In genomic region chr10:26890956-26891355, GRCh38 we compare ENCODE assay signal across 8 cellular contexts. TPM values are rescaled to one million over a fixed set of nuclear protein-coding genes. Genes with fewer than 3 reads are reported as not detected.
DNase-seq lines count a peak whose midpoint lies in the region; ATAC-seq, FAIRE-seq and TF ChIP-seq lines count a peak whose summit lies in the region.

No MANE protein-coding gene starts in this region.

- no peaks in the 10 kb centered on the region for H3K27me3 Mint-ChIP-seq in activated naive CD8-positive, alpha-beta T cell treated with anti-CD3 and anti-CD28 coated beads, Interleukin-2, amount 50 U/mL, for 24 hours

- no peak overlapping the region for H3K27ac ChIP-seq in OCI-LY7 (ENCODE audit: low read depth, low read length, poor library complexity, severe bottlenecking)

- no peak overlapping the region for H2AFZ ChIP-seq in OCI-LY7 (ENCODE audit: low read length)

- no peaks in the 10 kb centered on the region for H3K9me3 ChIP-seq in OCI-LY7 (ENCODE audit: low read length)

- no peaks in the 10 kb centered on the region for H3K4me1 ChIP-seq in OCI-LY7 (ENCODE audit: insufficient read depth, low read length, poor library complexity, severe bottlenecking)

- DNase-seq in COLO829 (ENCODE audit: low spot score) (peak; percentile 14), HEK293T (ENCODE audit: extremely low spot score) (peak; percentile 21), OCI-LY7 (ENCODE audit: low spot score) (peak; percentile 59), inferior parietal cortex (ENCODE audit: extremely low spot score) (peak; percentile 58), urothelium cell line (ENCODE audit: low spot score) (no peak)
- DNase-seq in activated naive CD8-positive, alpha-beta T cell treated with anti-CD3 and anti-CD28 coated beads, Interleukin-2, amount 50 U/mL, for 24 hours: peak; percentile 36
- DNase-seq in stimulated activated CD4-positive, alpha-beta T cell treated with anti-CD3 and anti-CD28 coated beads, Interleukin-4, amount 100 ng/mL, for 24 hours: peak; percentile 36

- H3K36me3 ChIP-seq in OCI-LY7 (ENCODE audit: insufficient read depth, low read length): no peaks in the 10 kb centered on the region

- BruUV-seq in OCI-LY7 (replicated peaks; lab: Mats Ljungman, UMichigan): no TSS peak

- no peak overlapping the region for H3K4me3 ChIP-seq in OCI-LY7 (ENCODE audit: low read depth, low read length, poor library complexity, severe bottlenecking)

- POLR2A ChIA-PET in HEK293T (lab: Yijun Ruan, JAX) (no interaction called here), OCI-LY7 (lab: Charles Lee) (no interaction called here)

- no peak for FAIRE-seq in urothelium cell line (lab: Jason Lieb, UNC)

- intact Hi-C loops in OCI-LY7 (cut with micrococcal nuclease; ENCODE audit: unreplicated experiment): no loop called here

- H4K20me1 ChIP-seq in OCI-LY7 (ENCODE audit: insufficient read depth, low read length): no peaks in the 10 kb centered on the region

- ATAC-seq in activated naive CD8-positive, alpha-beta T cell treated with anti-CD3 and anti-CD28 coated beads, Interleukin-2, amount 50 U/mL, for 24 hours: peak; percentile 68
- no peak for ATAC-seq in HG03095 (IDR thresholded peaks at IDR 0.05; ENCODE audit: unreplicated experiment)

- no peaks in the 10 kb centered on the region for H3K9me3 Mint-ChIP-seq in activated naive CD8-positive, alpha-beta T cell treated with anti-CD3 and anti-CD28 coated beads, Interleukin-2, amount 50 U/mL, for 24 hours

- CTCF ChIA-PET in HEK293T (lab: Yijun Ruan, JAX): interaction anchor here (0.8 to 1.1 kb wide), 2 partner anchors 10 to 165 kb away, joined by 4 read pairs; no protein-coding TSS in a partner anchor
- CTCF ChIA-PET in OCI-LY7 (lab: Charles Lee; ENCODE audit: unreplicated experiment): no interaction called here

- H3K4me2 ChIP-seq in OCI-LY7 (ENCODE audit: low read length): no peak overlapping the region

- H3K4me3 Mint-ChIP-seq in activated naive CD8-positive, alpha-beta T cell treated with anti-CD3 and anti-CD28 coated beads, Interleukin-2, amount 50 U/mL, for 24 hours: no peak overlapping the region

- peak; percentile 82 for TF ChIP-seq CTCF in OCI-LY7 (conservative IDR thresholded peaks at IDR 0.05; ENCODE audit: low read length)

- H3K27ac Mint-ChIP-seq in activated naive CD8-positive, alpha-beta T cell treated with anti-CD3 and anti-CD28 coated beads, Interleukin-2, amount 50 U/mL, for 24 hours: no peak overlapping the region

- H3K79me2 ChIP-seq in OCI-LY7 (ENCODE audit: insufficient read depth, low read depth, low read length): no peaks in the 10 kb centered on the region

- no peaks in the 10 kb centered on the region for H3K9me2 ChIP-seq in OCI-LY7 (ENCODE audit: insufficient read depth, low read length)

- no peaks in the 10 kb centered on the region for H3K36me3 Mint-ChIP-seq in activated naive CD8-positive, alpha-beta T cell treated with anti-CD3 and anti-CD28 coated beads, Interleukin-2, amount 50 U/mL, for 24 hours (ENCODE audit: low read depth)

- H3K4me1 Mint-ChIP-seq in activated naive CD8-positive, alpha-beta T cell treated with anti-CD3 and anti-CD28 coated beads, Interleukin-2, amount 50 U/mL, for 24 hours: no peaks in the 10 kb centered on the region

TF ChIP-seq in HEK293T, 16 proteins besides CTCF, POLR2A, EP300 and RAD21:
- TF ChIP-seq SUZ12 (IDR thresholded peaks at IDR 0.05) (no peak), L3MBTL2 (conservative IDR thresholded peaks at IDR 0.05) (no peak), TARDBP (IDR thresholded peaks at IDR 0.05) (no peak), FOXK2 (IDR thresholded peaks at IDR 0.05) (no peak), ZNF384 (IDR thresholded peaks at IDR 0.05) (no peak), HDGF (IDR thresholded peaks at IDR 0.05; ENCODE audit: borderline replicate concordance) (no peak), ELF4 (IDR thresholded peaks at IDR 0.05) (no peak), ARNT (IDR thresholded peaks at IDR 0.05) (no peak), FOXM1 (IDR thresholded peaks at IDR 0.05; ENCODE audit: borderline replicate concordance) (no peak)

RNA-seq across cellular contexts. Expression of gene ABI1, which starts 30.2 kb away (rescaled TPM):
- 57.4 and 62.4 TPM in 2 replicates for total RNA-seq in OCI-LY7 (2014; rRNA removed; shearing (Covaris generic))
- 76.9 and 87.6 TPM in 2 replicates for total RNA-seq in OCI-LY7 (2022)
